ENCODE assay signal across 12 cellular contexts in genomic region chr6:36033935-36034334, GRCh38. TPM values are rescaled to one million over a fixed set of nuclear protein-coding genes. Genes with fewer than 3 reads are reported as not detected.
DNase-seq lines count a peak whose midpoint lies in the region; ATAC-seq lines count a peak whose summit lies in the region.
"Had no signal": no experiment of that assay in that cellular context is flagged by ENCODE, and none has a peak within 500 bp of the region (broad histone marks: within the 10 kb centered on the region; RNA-seq: fewer than 3 reads in every experiment).

No MANE protein-coding gene starts in this region.

- H3K4me2 ChIP-seq in mesendoderm (ENCODE audit: low read length), result no peak overlapping the region

- no peak overlapping the region for H2BK5ac ChIP-seq in mesendoderm (ENCODE audit: low read length)

- H3K4me1 ChIP-seq in mesendoderm (ENCODE audit: control insufficient read depth, low read depth, low read length), result no peaks in the 10 kb centered on the region
- peaks cover 37% of the 10 kb centered on the region for H3K4me1 ChIP-seq in stomach smooth muscle (ENCODE audit: control insufficient read depth, insufficient read depth, low read length)

- DNase-seq in activated gamma-delta T cell treated with Interleukin-2 at 50 U/mL for 16 hours (peak; percentile 29), activated gamma-delta T cell (lab: John Stamatoyannopoulos, UW) (no peak), mesendoderm (peak; percentile 26), ureter (ENCODE audit: low spot score) (no peak)
- peak; percentile 53 for DNase-seq in activated naive CD4-positive, alpha-beta T cell treated with anti-CD3 and anti-CD28 coated beads, Interleukin-2, amount 50 U/mL, for 16 hours
- DNase-seq: activated B cell treated with CpG ODN at 0.5 μM for 24 hours, ovary had no signal

- no peak overlapping the region for H2BK120ac ChIP-seq in mesendoderm (ENCODE audit: low read depth, low read length)

- H3K9me3 ChIP-seq in stomach smooth muscle (ENCODE audit: control insufficient read depth in 2 of 2, low read length in 2 of 2), result no peaks in the 10 kb centered on the region
- H3K9me3 ChIP-seq: ovary had no signal

- H3K4me3 ChIP-seq in mesendoderm (ENCODE audit: low read length), result no peak overlapping the region
- peak overlapping the region in 1 of 2 donors; percentile 23 for H3K4me3 ChIP-seq in stomach smooth muscle (ENCODE audit: low read length in 2 of 2)
- H3K4me3 ChIP-seq: ovary had no signal

- H3K27me3 ChIP-seq in mesendoderm (ENCODE audit: insufficient read depth, low read length, poor library complexity), result no peaks in the 10 kb centered on the region
- no peaks in the 10 kb centered on the region for H3K27me3 ChIP-seq in stomach smooth muscle (ENCODE audit: control insufficient read depth in 1 of 2, insufficient read depth in 2 of 2, low read length in 2 of 2)
- H3K27me3 ChIP-seq: ovary had no signal

- H3K79me1 ChIP-seq in mesendoderm (ENCODE audit: low read length), result peaks cover 16% of the 10 kb centered on the region

- H2BK15ac ChIP-seq in mesendoderm (replicated peaks; ENCODE audit: low read depth), result no peak overlapping the region

- peaks cover 41% of the 10 kb centered on the region for H3K79me2 ChIP-seq in mesendoderm (ENCODE audit: control insufficient read depth, insufficient read depth, low read length)

- H3K36me3 ChIP-seq in mesendoderm (ENCODE audit: control insufficient read depth, insufficient read depth, low read length) (no peaks in the 10 kb centered on the region), stomach smooth muscle (ENCODE audit: control insufficient read depth in 2 of 2, insufficient read depth in 2 of 2, low read length in 2 of 2) (no peaks in the 10 kb centered on the region)
- H3K36me3 ChIP-seq: ovary had no signal

- H3K4ac ChIP-seq in mesendoderm (ENCODE audit: low read depth, low read length), result no peak overlapping the region

- no peak overlapping the region for H3K56ac ChIP-seq in mesendoderm (ENCODE audit: low read length)

- no peak overlapping the region for H4K8ac ChIP-seq in mesendoderm (ENCODE audit: low read depth, low read length)

- H3K27ac ChIP-seq in mesendoderm (ENCODE audit: low read depth, low read length) (no peak overlapping the region), stomach smooth muscle (ENCODE audit: low read length) (peak overlapping the region; percentile 24)
- H3K27ac ChIP-seq: ovary had no signal

- no peak overlapping the region for H4K5ac ChIP-seq in mesendoderm (ENCODE audit: low read length)

- H2AK5ac ChIP-seq in mesendoderm (ENCODE audit: low read length), result no peak overlapping the region

- whole genome bisulfite sequencing in mesendoderm (ENCODE audit: extremely low coverage, insufficient coverage, low lambda C conversion rate), result no CpG with 5 or more reads among the region's 3 CpGs

- no peak for ATAC-seq in GM18519 (IDR thresholded peaks at IDR 0.05; ENCODE audit: low FRiP score, unreplicated experiment)
- no peak for ATAC-seq in GM21367 (IDR thresholded peaks at IDR 0.05; ENCODE audit: unreplicated experiment)

- no peak overlapping the region for H3K9ac ChIP-seq in mesendoderm (ENCODE audit: low read length)
- H3K9ac ChIP-seq in stomach smooth muscle (ENCODE audit: low read length in 2 of 2), result no peak overlapping the region

- no peak overlapping the region for H3K23ac ChIP-seq in mesendoderm (ENCODE audit: low read length)

- H3K18ac ChIP-seq in mesendoderm (ENCODE audit: low read length), result no peak overlapping the region

RNA-seq across cellular contexts. Expression of gene MAPK14, which starts 6.3 kb away (rescaled TPM):
- 13.7 TPM for polyA plus RNA-seq in mesendoderm (2013, experiment 1 of 2)
- polyA plus RNA-seq in mesendoderm (2013, experiment 2 of 2), result 14.3 TPM
- total RNA-seq in ureter, result 56.0 TPM

RNA-seq across cellular contexts. Expression of gene SLC26A8, which starts 9.5 kb away (rescaled TPM):
- polyA plus RNA-seq in mesendoderm (2013, experiment 1 of 2), result 0.21 TPM
- polyA plus RNA-seq in mesendoderm (2013, experiment 2 of 2), result 0.22 TPM
- total RNA-seq in ureter, result 0.18 TPM
- total RNA-seq: activated B cell treated with CpG ODN at 0.5 μM for 24 hours, NCI-H460 had no signal
- polyA plus RNA-seq: AG04450 had no signal

Comparison
In these comparisons a context has a peak if more than half of its experiments do, and no peak if none do; other contexts are left out.
1. DNase-seq: peak in activated gamma-delta T cell treated with Interleukin-2 at 50 U/mL for 16 hours (single experiment), activated naive CD4-positive, alpha-beta T cell treated with anti-CD3 and anti-CD28 coated beads, Interleukin-2, amount 50 U/mL, for 16 hours (single experiment) and mesendoderm (single experiment); none in activated gamma-delta T cell (single experiment) and ureter (single experiment).